In the genomic region with DNA sequence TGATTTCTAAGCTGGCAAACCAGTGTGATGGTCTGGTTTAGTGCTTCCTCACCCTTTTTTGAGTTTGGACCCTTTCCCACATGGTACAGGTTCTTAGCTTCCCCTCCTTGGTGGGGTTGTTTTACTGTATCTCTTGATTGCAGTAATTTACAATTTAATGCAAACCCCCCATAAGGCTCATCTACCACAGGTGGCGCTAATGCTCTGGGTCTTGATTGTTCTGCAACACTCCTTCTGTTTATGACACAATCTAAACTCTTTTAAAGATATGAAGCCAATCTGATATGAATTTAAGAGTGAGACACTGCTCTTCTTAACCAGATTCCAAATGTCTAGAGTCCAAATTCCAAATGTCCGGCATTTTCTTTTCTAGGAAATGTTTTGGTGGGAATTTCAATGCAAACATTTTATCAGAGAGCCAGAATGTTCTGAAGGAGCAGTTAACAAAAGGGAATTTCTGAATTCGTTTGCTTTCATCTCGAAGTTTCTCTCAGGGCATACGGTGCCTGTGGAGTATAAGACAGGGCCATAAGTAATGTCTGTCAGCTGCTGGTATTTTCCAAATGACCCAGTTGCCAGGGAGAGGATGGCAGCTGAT, we compare ENCODE assay signal across 8 cellular contexts.
DNase-seq lines count a peak whose midpoint lies in the region; ATAC-seq and TF ChIP-seq lines count a peak whose summit lies in the region.

No MANE protein-coding gene starts in this region.

- WGBS in gastroesophageal sphincter (ENCODE audit: low coverage in 1 of 2), 2 donors: 40 to 53% methylated on average over 5 of the region's 5 CpGs

- peak; percentile 75 for DNase-seq in activated CD4-positive, alpha-beta T cell treated with anti-CD3 and anti-CD28 coated beads for 36 hours
- no peak for DNase-seq in activated CD4-positive, alpha-beta T cell treated with anti-CD3 and anti-CD28 coated beads for 1 hour
- DNase-seq in NCI-H1694 (lab: John Stamatoyannopoulos, UW) (peak; percentile 76), glomerular visceral epithelial cell (ENCODE audit: extremely low spot score) (no peak)
- peak; percentile 47 to 48 for DNase-seq in activated CD4-positive, alpha-beta T cell treated with anti-CD3 and anti-CD28 coated beads, Interleukin-2, amount 50 U/mL, for 4 hours
- DNase-seq in stimulated activated CD8-positive, alpha-beta memory T cell treated with anti-CD3 and anti-CD28 coated beads, Interleukin-4, amount 100 ng/mL, for 4 hours (ENCODE audit: low read depth in 2 of 2, low spot score in 1 of 2): peak; percentile 17 to 45

- no peaks in the 10 kb centered on the region for H3K9me3 Mint-ChIP-seq in activated CD4-positive, alpha-beta T cell treated with anti-CD3 and anti-CD28 coated beads for 36 hours (ENCODE audit: low read depth)

- CTCF ChIA-PET in activated CD4-positive, alpha-beta T cell treated with anti-CD3 and anti-CD28 coated beads for 36 hours (lab: Charles Lee): interaction anchor here (0.6 to 1.2 kb wide), 7 partner anchors 78 to 809 kb away, joined by 3 to 5 read pairs (median 3); no protein-coding TSS in a partner anchor

- no peak for TF ChIP-seq POLR2A in gastroesophageal sphincter (IDR thresholded peaks at IDR 0.05)

- POLR2A ChIA-PET in activated CD4-positive, alpha-beta T cell treated with anti-CD3 and anti-CD28 coated beads for 36 hours (lab: Charles Lee): no interaction called here

- peak; percentile 31 for ATAC-seq in activated CD4-positive, alpha-beta T cell treated with anti-CD3 and anti-CD28 coated beads for 36 hours
- ATAC-seq in gastroesophageal sphincter (no peak), HG02571 (IDR thresholded peaks at IDR 0.05; ENCODE audit: unreplicated experiment) (no peak)

- H3K4me3 Mint-ChIP-seq in activated CD4-positive, alpha-beta T cell treated with anti-CD3 and anti-CD28 coated beads for 36 hours: no peak overlapping the region

- no peaks in the 10 kb centered on the region for H3K27me3 Mint-ChIP-seq in activated CD4-positive, alpha-beta T cell treated with anti-CD3 and anti-CD28 coated beads for 36 hours

- H3K36me3 ChIP-seq in gastroesophageal sphincter: peaks cover 0 to 11% of the 10 kb centered on the region in 2 donors

- no peak overlapping the region for H3K4me3 ChIP-seq in gastroesophageal sphincter

- no peak for TF ChIP-seq EP300 in gastroesophageal sphincter (IDR thresholded peaks at IDR 0.05)

- peaks cover 20% of the 10 kb centered on the region for H3K36me3 Mint-ChIP-seq in activated CD4-positive, alpha-beta T cell treated with anti-CD3 and anti-CD28 coated beads for 36 hours (ENCODE audit: low read depth)

- intact Hi-C loops in activated CD4-positive, alpha-beta T cell treated with anti-CD3 and anti-CD28 coated beads for 36 hours (cut with DNase I, micrococcal nuclease): loop anchor here (2.0 to 10.0 kb wide), 2 partner anchors 948 to 952 kb away; no protein-coding TSS in a partner anchor

- peaks cover 0 to 18% (median 0%) of the 10 kb centered on the region in 3 donors for H3K4me1 ChIP-seq in gastroesophageal sphincter

- H3K9me3 ChIP-seq in gastroesophageal sphincter: no peaks in the 10 kb centered on the region

- no peak overlapping the region for H3K27ac Mint-ChIP-seq in activated CD4-positive, alpha-beta T cell treated with anti-CD3 and anti-CD28 coated beads for 36 hours

- H3K27me3 ChIP-seq in gastroesophageal sphincter: no peaks in the 10 kb centered on the region

- TF ChIP-seq CTCF in gastroesophageal sphincter (IDR thresholded peaks at IDR 0.05): peak in 3 of 4 experiments; percentile 15 to 51 (median 49)

- no peak overlapping the region for H3K27ac ChIP-seq in gastroesophageal sphincter

- H3K4me1 Mint-ChIP-seq in activated CD4-positive, alpha-beta T cell treated with anti-CD3 and anti-CD28 coated beads for 36 hours: peaks cover 15% of the 10 kb centered on the region

Comparison
In these comparisons a context has a peak if more than half of its experiments do, and no peak if none do; other contexts are left out.
1. DNase-seq: peak in activated CD4-positive, alpha-beta T cell treated with anti-CD3 and anti-CD28 coated beads for 36 hours (single experiment), NCI-H1694 (single experiment), activated CD4-positive, alpha-beta T cell treated with anti-CD3 and anti-CD28 coated beads, Interleukin-2, amount 50 U/mL, for 4 hours (2 of 2) and stimulated activated CD8-positive, alpha-beta memory T cell treated with anti-CD3 and anti-CD28 coated beads, Interleukin-4, amount 100 ng/mL, for 4 hours (2 of 2); none in activated CD4-positive, alpha-beta T cell treated with anti-CD3 and anti-CD28 coated beads for 1 hour (single experiment) and glomerular visceral epithelial cell (single experiment).